22 cellular contexts compared by ENCODE assay signal in genomic region chr13:37886879-37887278, GRCh38. TPM values are rescaled to one million over a fixed set of nuclear protein-coding genes. Genes with fewer than 3 reads are reported as not detected.
"Had no signal": no experiment of that assay in that cellular context is flagged by ENCODE, and none has a peak within 500 bp of the region (broad histone marks: within the 10 kb centered on the region; RNA-seq: fewer than 3 reads in every experiment).

No MANE protein-coding gene starts in this region.

- FAIRE-seq: frontal cortex, keratinocyte had no signal

- H3K9me3 ChIP-seq: heart right ventricle, left lung, lower lobe of right lung, neutrophil, psoas muscle, right lobe of liver, spleen, tibial artery, upper lobe of left lung, vagina had no signal

- H3K27me3 Mint-ChIP-seq: dendritic cell treated with granulocyte-macrophage colony-stimulating factor and Interleukin-4, amounts not matched to agents 40 ng/mL and 50 ng/mL, for 4 days; naive thymus-derived CD4-positive, alpha-beta T cell; stimulated activated memory B cell treated with anti-CD40 and anti-IgM and Interleukin-4, amounts not matched to agents 10 μg/mL and 1 μg/mL and 100 μg/mL, for 72 hours; stimulated activated naive CD8-positive, alpha-beta T cell treated with anti-CD3 and anti-CD28 coated beads, Interleukin-15, Interleukin-2, amounts not matched to agents 100 ng/mL and 50 ng/mL, for 24 hours had no signal

- H3K4me3 ChIP-seq: heart right ventricle, left lung, lower lobe of right lung, psoas muscle, right lobe of liver, spleen, tibial artery, upper lobe of left lung, vagina had no signal

- H3K27ac ChIP-seq: heart right ventricle, left lung, lower lobe of right lung, neutrophil, psoas muscle, right lobe of liver, spleen, tibial artery, upper lobe of left lung, vagina had no signal

- ATAC-seq: heart right ventricle; left lung; lower lobe of right lung; naive thymus-derived CD4-positive, alpha-beta T cell; psoas muscle; right lobe of liver; stimulated activated memory B cell treated with anti-CD40 and anti-IgM and Interleukin-4, amounts not matched to agents 10 μg/mL and 1 μg/mL and 100 μg/mL, for 72 hours had no signal

- DNase-seq: heart right ventricle; left lung; lower lobe of right lung; mesendoderm; naive thymus-derived CD4-positive, alpha-beta T cell; nephron progenitor cell; psoas muscle; retina; right lobe of liver; spleen; stimulated activated CD4-positive, alpha-beta T cell treated with anti-CD3 and anti-CD28 coated beads, Interleukin-15, amount 100 ng/mL, for 24 hours; stimulated activated CD4-positive, alpha-beta T cell treated with anti-CD3 and anti-CD28 coated beads, Interleukin-1b, Interleukin-23, amount 100 ng/mL, for 48 hours; stimulated activated CD4-positive, alpha-beta T cell treated with anti-CD3 and anti-CD28 coated beads, Interleukin-4, amount 100 ng/mL, for 24 hours; tibial artery; upper lobe of left lung had no signal

- H3K36me3 Mint-ChIP-seq: naive thymus-derived CD4-positive, alpha-beta T cell; stimulated activated memory B cell treated with anti-CD40 and anti-IgM and Interleukin-4, amounts not matched to agents 10 μg/mL and 1 μg/mL and 100 μg/mL, for 72 hours had no signal

- H3K4me3 Mint-ChIP-seq: dendritic cell treated with granulocyte-macrophage colony-stimulating factor and Interleukin-4, amounts not matched to agents 40 ng/mL and 50 ng/mL, for 4 days; naive thymus-derived CD4-positive, alpha-beta T cell; nephron progenitor cell; stimulated activated memory B cell treated with anti-CD40 and anti-IgM and Interleukin-4, amounts not matched to agents 10 μg/mL and 1 μg/mL and 100 μg/mL, for 72 hours; stimulated activated naive CD8-positive, alpha-beta T cell treated with anti-CD3 and anti-CD28 coated beads, Interleukin-15, Interleukin-2, amounts not matched to agents 100 ng/mL and 50 ng/mL, for 24 hours had no signal

- H3K27ac Mint-ChIP-seq: dendritic cell treated with granulocyte-macrophage colony-stimulating factor and Interleukin-4, amounts not matched to agents 40 ng/mL and 50 ng/mL, for 4 days; naive thymus-derived CD4-positive, alpha-beta T cell; nephron progenitor cell; stimulated activated memory B cell treated with anti-CD40 and anti-IgM and Interleukin-4, amounts not matched to agents 10 μg/mL and 1 μg/mL and 100 μg/mL, for 72 hours; stimulated activated naive CD8-positive, alpha-beta T cell treated with anti-CD3 and anti-CD28 coated beads, Interleukin-15, Interleukin-2, amounts not matched to agents 100 ng/mL and 50 ng/mL, for 24 hours had no signal

- H3K36me3 ChIP-seq: heart right ventricle, left lung, lower lobe of right lung, neutrophil, right lobe of liver, spleen, tibial artery, upper lobe of left lung, vagina had no signal

- H3K27me3 ChIP-seq: heart right ventricle, left lung, neutrophil, right lobe of liver, spleen, tibial artery, upper lobe of left lung, vagina had no signal

- H3K4me1 ChIP-seq: heart right ventricle, left lung, lower lobe of right lung, psoas muscle, right lobe of liver, spleen, upper lobe of left lung, vagina had no signal

- H3K9me3 Mint-ChIP-seq: dendritic cell treated with granulocyte-macrophage colony-stimulating factor and Interleukin-4, amounts not matched to agents 40 ng/mL and 50 ng/mL, for 4 days; nephron progenitor cell; stimulated activated memory B cell treated with anti-CD40 and anti-IgM and Interleukin-4, amounts not matched to agents 10 μg/mL and 1 μg/mL and 100 μg/mL, for 72 hours; stimulated activated naive CD8-positive, alpha-beta T cell treated with anti-CD3 and anti-CD28 coated beads, Interleukin-15, Interleukin-2, amounts not matched to agents 100 ng/mL and 50 ng/mL, for 24 hours had no signal

- H3K4me1 Mint-ChIP-seq: naive thymus-derived CD4-positive, alpha-beta T cell; stimulated activated memory B cell treated with anti-CD40 and anti-IgM and Interleukin-4, amounts not matched to agents 10 μg/mL and 1 μg/mL and 100 μg/mL, for 72 hours had no signal

RNA-seq across cellular contexts. Expression of gene TRPC4, which starts 17.3 kb away (rescaled TPM):
- total RNA-seq: naive thymus-derived CD4-positive, alpha-beta T cell had no signal
- polyA plus RNA-seq: keratinocyte; naive thymus-derived CD4-positive, alpha-beta T cell had no signal
